In genomic region chr20:50561379-50562078, GRCh38 we compare ENCODE assay signal across 9 cellular contexts. TPM values are rescaled to one million over a fixed set of nuclear protein-coding genes. Genes with fewer than 3 reads are reported as not detected.
DNase-seq lines count a peak whose midpoint lies in the region; TF ChIP-seq lines count a peak whose summit lies in the region.
"Had no signal": no experiment of that assay in that cellular context is flagged by ENCODE, and none has a peak within 500 bp of the region (broad histone marks: within the 10 kb centered on the region; RNA-seq: fewer than 3 reads in every experiment).

No MANE protein-coding gene starts in this region.

- H2AFZ ChIP-seq in smooth muscle cell (ENCODE audit: low read depth): no peak overlapping the region

- 12% methylated on average over 17 of the region's 17 CpGs for WGBS in smooth muscle cell (ENCODE audit: low lambda C conversion rate)

- DNase-seq in activated effector memory CD4-positive, alpha-beta T cell treated with anti-CD3 and anti-CD28 coated beads, Interleukin-2, amount 50 U/mL, for 16 hours: peak; percentile 87
- no peak for DNase-seq in activated effector memory CD4-positive, alpha-beta T cell treated with Interleukin-2 at 50 U/mL for 16 hours
- peak; percentile 81 for DNase-seq in activated CD8-positive, alpha-beta memory T cell treated with anti-CD3 and anti-CD28 coated beads for 24 hours
- DNase-seq in fibroblast of mammary gland (ENCODE audit: low read depth) (peak; percentile 97), smooth muscle cell (lab: John Stamatoyannopoulos, UW; ENCODE audit: unreplicated experiment) (peak; percentile 42), MV-4-11 (lab: John Stamatoyannopoulos, UW) (no peak), GM10248 (ENCODE audit: extremely low spot score) (no peak), RPMI8226 (no peak)

- H3K9ac ChIP-seq in smooth muscle cell (ENCODE audit: low read depth): peak overlapping the region; percentile 74
- H3K9ac ChIP-seq: BLaER1 treated with 17β-estradiol and CSF1 and Interleukin-3, amounts not matched to agents 10 nM and 100 nM had no signal

- POLR2A ChIA-PET in GM10248 (lab: Yijun Ruan, JAX): no interaction called here

- H3K9me3 ChIP-seq in smooth muscle cell (replicated peaks; ENCODE audit: low read depth): no peaks in the 10 kb centered on the region

- H3K36me3 ChIP-seq in smooth muscle cell (ENCODE audit: low read depth): no peaks in the 10 kb centered on the region

- TF ChIP-seq CTCF in fibroblast of mammary gland (conservative IDR thresholded peaks at IDR 0.05; ENCODE audit: control insufficient read depth, insufficient read depth, low read depth, low read length) (no peak), smooth muscle cell (IDR thresholded peaks at IDR 0.05; ENCODE audit: borderline replicate concordance, insufficient read depth, poor library complexity, severe bottlenecking) (no peak), GM10248 (IDR thresholded peaks at IDR 0.05; ENCODE audit: control extremely low read depth, extremely low read depth, low read depth, missing control alignments) (no peak)

- no peaks in the 10 kb centered on the region for H3K27me3 ChIP-seq in smooth muscle cell (ENCODE audit: low read depth)
- H3K27me3 ChIP-seq: BLaER1 treated with 17β-estradiol and CSF1 and Interleukin-3, amounts not matched to agents 10 nM and 100 nM had no signal

- peaks cover 20% of the 10 kb centered on the region for H3F3A ChIP-seq in smooth muscle cell (ENCODE audit: low read depth)

- peaks cover 22% of the 10 kb centered on the region for H4K20me1 ChIP-seq in smooth muscle cell (ENCODE audit: low read depth)

- peaks cover 20% of the 10 kb centered on the region for H3K4me1 ChIP-seq in smooth muscle cell (ENCODE audit: low read depth)

- H3K79me2 ChIP-seq in smooth muscle cell (ENCODE audit: low read depth): peaks cover 59% of the 10 kb centered on the region

- CTCF ChIA-PET in GM10248 (lab: Yijun Ruan, JAX): interaction anchor here (0.8 to 2.9 kb wide), 12 partner anchors 8 to 441 kb away, joined by 3 to 10 read pairs (median 4); partner anchors contain the start of gene CEBPB

- peak overlapping the region; percentile 98 for H3K27ac ChIP-seq in smooth muscle cell (ENCODE audit: low read depth)

- peak overlapping the region; percentile 77 for H3K4me2 ChIP-seq in smooth muscle cell
- H3K4me2 ChIP-seq: BLaER1 treated with 17β-estradiol and CSF1 and Interleukin-3, amounts not matched to agents 10 nM and 100 nM had no signal

- H3K4me3 ChIP-seq in fibroblast of mammary gland (ENCODE audit: control insufficient read depth, low read depth, low read length): no peak overlapping the region
- peak overlapping the region; percentile 7 for H3K4me3 ChIP-seq in smooth muscle cell
- H3K4me3 ChIP-seq: BLaER1 treated with 17β-estradiol and CSF1 and Interleukin-3, amounts not matched to agents 10 nM and 100 nM had no signal

RNA-seq across cellular contexts. Expression of gene PTPN1, which starts 51.3 kb away (rescaled TPM):
- total RNA-seq in smooth muscle cell: 28.9 and 35.6 TPM in 2 replicates
- 16.1 and 19.4 TPM in 2 replicates for polyA plus RNA-seq in smooth muscle cell

Comparison
In these comparisons a context has a peak if more than half of its experiments do, and no peak if none do; other contexts are left out.
1. DNase-seq: peak in activated effector memory CD4-positive, alpha-beta T cell treated with anti-CD3 and anti-CD28 coated beads, Interleukin-2, amount 50 U/mL, for 16 hours (single experiment), activated CD8-positive, alpha-beta memory T cell treated with anti-CD3 and anti-CD28 coated beads for 24 hours (single experiment), fibroblast of mammary gland (single experiment) and smooth muscle cell (single experiment); none in activated effector memory CD4-positive, alpha-beta T cell treated with Interleukin-2 at 50 U/mL for 16 hours (single experiment), MV-4-11 (single experiment), GM10248 (single experiment) and RPMI8226 (single experiment).